Comparison of ENCODE assay signal across 1 cellular context in genomic region chrX:107751127-107751526, GRCh38.
TF ChIP-seq lines count a peak whose summit lies in the region.

No MANE protein-coding gene starts in this region.

TF ChIP-seq in H1, 55 proteins besides CTCF, POLR2A, EP300 and RAD21 (continued from another document):
- TF ChIP-seq TCF12 (IDR thresholded peaks at IDR 0.05; ENCODE audit: low read depth, low read length), result no peak
- TF ChIP-seq USF2 (IDR thresholded peaks at IDR 0.05; ENCODE audit: low read length), result no peak
- TF ChIP-seq E2F6 (IDR thresholded peaks at IDR 0.05), result no peak
- no peak for TF ChIP-seq RFX5 (IDR thresholded peaks at IDR 0.05; ENCODE audit: borderline replicate concordance, low read depth, low read length)
- no peak for TF ChIP-seq CBX5 (IDR thresholded peaks at IDR 0.05; ENCODE audit: low read depth, low read length)
- no peak for TF ChIP-seq CHD2 (IDR thresholded peaks at IDR 0.05; ENCODE audit: low read length)
- no peak for TF ChIP-seq TEAD4 (IDR thresholded peaks at IDR 0.05; ENCODE audit: low read depth, low read length)
- no peak for TF ChIP-seq MAFK (IDR thresholded peaks at IDR 0.05; ENCODE audit: low read depth, low read length)
- no peak for TF ChIP-seq GTF2F1 (IDR thresholded peaks at IDR 0.05; ENCODE audit: borderline replicate concordance, low read depth, low read length)
